1 cellular context compared by ENCODE assay signal in the genomic region with DNA sequence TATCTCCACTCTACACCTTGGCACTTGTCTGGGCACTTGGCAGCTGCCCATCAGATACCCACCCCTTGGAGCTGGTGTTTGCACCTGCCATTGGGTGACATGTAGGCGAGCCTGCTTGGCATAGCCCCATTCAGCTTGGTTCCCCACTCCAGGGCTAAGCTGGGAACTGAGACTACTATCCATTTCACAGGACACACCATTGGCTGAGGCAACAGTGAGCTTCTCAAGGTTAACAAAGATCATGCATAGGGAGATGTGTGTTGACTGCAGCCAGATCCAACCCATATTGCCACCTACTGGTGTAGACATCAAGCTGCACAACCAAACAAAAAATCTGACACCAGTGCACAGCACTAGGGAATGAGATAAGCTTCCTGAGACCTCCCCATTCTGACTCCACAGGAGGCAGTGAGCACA.
TF ChIP-seq lines count a peak whose summit lies in the region.

No MANE protein-coding gene starts in this region.

TF ChIP-seq in endothelial cell of umbilical vein, 7 proteins besides CTCF, POLR2A, EP300 and RAD21 (continued from another document):
- no peak for TF ChIP-seq MYC (IDR thresholded peaks at IDR 0.05; ENCODE audit: low read depth, low read length)
